8 cellular contexts compared by ENCODE assay signal in the genomic region with DNA sequence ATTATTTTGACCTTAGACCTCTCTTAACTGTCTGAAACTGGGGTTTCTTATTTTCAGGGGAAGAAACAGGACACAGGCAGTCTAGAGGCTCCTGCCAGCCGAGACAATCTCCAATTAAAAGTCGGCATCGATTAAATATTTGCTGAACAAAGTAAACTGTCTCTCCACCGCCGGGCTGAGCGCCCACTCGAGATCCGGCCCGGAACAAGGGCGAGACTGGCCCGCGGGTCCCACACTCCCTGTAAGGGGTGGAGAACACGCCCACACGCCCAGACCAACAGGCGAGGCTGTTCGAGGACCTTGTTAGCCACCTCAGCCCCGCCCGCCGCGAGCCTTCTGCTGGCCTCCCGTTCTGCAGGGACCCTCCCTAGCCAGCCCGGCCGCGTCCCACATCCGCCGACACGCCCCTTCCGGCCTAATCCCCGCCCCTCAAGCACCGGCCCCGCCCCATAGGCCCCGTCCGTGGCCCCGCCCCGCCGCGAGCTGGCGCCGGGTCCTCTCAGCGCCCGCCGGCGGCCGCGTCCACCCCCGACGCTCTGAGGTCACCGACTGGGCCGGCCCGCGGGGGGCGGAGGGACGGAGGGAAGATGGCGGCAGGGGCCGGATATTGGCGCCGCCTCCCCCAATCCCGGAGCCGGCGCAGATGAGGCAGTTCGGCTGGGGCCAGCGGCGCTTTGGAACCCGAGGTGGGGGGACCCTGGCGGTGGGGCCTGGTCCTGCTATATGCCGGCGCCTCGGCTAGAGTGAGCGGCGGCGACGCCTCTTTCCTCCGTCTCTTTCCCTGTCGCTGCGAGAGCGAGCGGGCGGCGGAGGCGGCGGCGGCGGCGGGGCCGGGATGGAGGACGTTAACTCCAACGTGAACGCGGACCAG. TPM values are rescaled to one million over a fixed set of nuclear protein-coding genes. Genes with fewer than 3 reads are reported as not detected.
DNase-seq lines count a peak whose midpoint lies in the region; ATAC-seq and TF ChIP-seq lines count a peak whose summit lies in the region.

A gene (plus strand): TSS at position 625 of the 871 bp plus-strand sequence. CDS start 211 bp downstream, at position 836.

- no peaks in the 10 kb centered on the region for H3K27me3 ChIP-seq in RWPE2 (ENCODE audit: insufficient read depth, poor library complexity, severe bottlenecking)

- peak within 1 kb of the TSS; percentile 98 for H3K4me3 Mint-ChIP-seq in natural killer cell treated with Interleukin-12 subunit alpha and Interleukin-12 subunit beta and Interleukin-15 and Interleukin-18, amount 100 ng/mL, for 72 hours

- peak; percentile 87 for ATAC-seq in RWPE2 (ENCODE audit: low read depth)
- peak; percentile 95 for ATAC-seq in natural killer cell treated with Interleukin-12 subunit alpha and Interleukin-12 subunit beta and Interleukin-15 and Interleukin-18, amount 100 ng/mL, for 72 hours
- ATAC-seq in stimulated activated naive CD8-positive, alpha-beta T cell treated with anti-CD3 and anti-CD28 coated beads, Interleukin-15, Interleukin-2, amounts not matched to agents 100 U/mL and 50 U/mL, for 24 hours = peak; percentile 90

- DNase-seq in ELR (ENCODE audit: low read depth) (peak; percentile 97), H4 (ENCODE audit: low spot score) (peak; percentile 97), LoVo (ENCODE audit: low spot score) (peak; percentile 97), RWPE2 (ENCODE audit: low spot score) (peak; percentile 99), fibroblast of peridontal ligament (ENCODE audit: extremely low read depth) (peak; percentile 95)
- DNase-seq in activated T-helper 9 cell treated with anti-CD3 and anti-CD28 coated beads, Interleukin-2, amount 50 U/mL, for 16 hours (ENCODE audit: low read depth) = peak; percentile 96
- peak; percentile 99 for DNase-seq in natural killer cell treated with Interleukin-12 subunit alpha and Interleukin-12 subunit beta and Interleukin-15 and Interleukin-18, amount 100 ng/mL, for 72 hours (ENCODE audit: low spot score)
- peak; percentile 99 for DNase-seq in stimulated activated naive CD8-positive, alpha-beta T cell treated with anti-CD3 and anti-CD28 coated beads, Interleukin-15, Interleukin-2, amounts not matched to agents 100 U/mL and 50 U/mL, for 24 hours

- H3K4me1 ChIP-seq in RWPE2 (ENCODE audit: insufficient read depth, poor library complexity, severe bottlenecking) = peaks cover 54% of the 10 kb centered on the region

- no peaks in the 10 kb centered on the region for H3K9me3 Mint-ChIP-seq in natural killer cell treated with Interleukin-12 subunit alpha and Interleukin-12 subunit beta and Interleukin-15 and Interleukin-18, amount 100 ng/mL, for 72 hours

- peaks cover 39 to 47% of the 10 kb centered on the region in 2 donors for H3K4me1 Mint-ChIP-seq in natural killer cell treated with Interleukin-12 subunit alpha and Interleukin-12 subunit beta and Interleukin-15 and Interleukin-18, amount 100 ng/mL, for 72 hours (ENCODE audit: low read depth in 2 of 2)

- no peaks in the 10 kb centered on the region for H3K9me3 ChIP-seq in RWPE2 (ENCODE audit: severe bottlenecking)

- peak; percentile 20 for TF ChIP-seq CTCF in RWPE2 (IDR thresholded peaks at IDR 0.05; ENCODE audit: poor library complexity, severe bottlenecking)

- peak within 1 kb of the TSS; percentile 86 for H3K27ac ChIP-seq in RWPE2 (ENCODE audit: poor library complexity, severe bottlenecking)

- H3K36me3 Mint-ChIP-seq in natural killer cell treated with Interleukin-12 subunit alpha and Interleukin-12 subunit beta and Interleukin-15 and Interleukin-18, amount 100 ng/mL, for 72 hours = no peaks in the 10 kb centered on the region

- H3K27ac Mint-ChIP-seq in natural killer cell treated with Interleukin-12 subunit alpha and Interleukin-12 subunit beta and Interleukin-15 and Interleukin-18, amount 100 ng/mL, for 72 hours = peak within 1 kb of the TSS; percentile 70 to 95

- peak within 1 kb of the TSS; percentile 97 for H3K4me3 ChIP-seq in RWPE2 (ENCODE audit: severe bottlenecking)

- H3K27me3 Mint-ChIP-seq in natural killer cell treated with Interleukin-12 subunit alpha and Interleukin-12 subunit beta and Interleukin-15 and Interleukin-18, amount 100 ng/mL, for 72 hours = no peaks in the 10 kb centered on the region

- H3K36me3 ChIP-seq in RWPE2 (ENCODE audit: low read depth) = no peaks in the 10 kb centered on the region

RNA-seq across cellular contexts. Expression of the gene that starts here (rescaled TPM):
- 36.3 and 72.3 TPM in 2 replicates for total RNA-seq in H4 (2014; rRNA removed; shearing (Covaris generic))
- total RNA-seq in natural killer cell treated with Interleukin-12 subunit alpha and Interleukin-12 subunit beta and Interleukin-15 and Interleukin-18, amount 100 ng/mL, for 72 hours = 10 to 100 TPM; 42.4 to 89.3 TPM

Comparison
In these comparisons a context has a peak if more than half of its experiments do, and no peak if none do; other contexts are left out.
1. Peak in every context shown above with its lines: DNase-seq, ATAC-seq, H3K4me3 ChIP-seq and H3K27ac ChIP-seq.